In the genomic region with DNA sequence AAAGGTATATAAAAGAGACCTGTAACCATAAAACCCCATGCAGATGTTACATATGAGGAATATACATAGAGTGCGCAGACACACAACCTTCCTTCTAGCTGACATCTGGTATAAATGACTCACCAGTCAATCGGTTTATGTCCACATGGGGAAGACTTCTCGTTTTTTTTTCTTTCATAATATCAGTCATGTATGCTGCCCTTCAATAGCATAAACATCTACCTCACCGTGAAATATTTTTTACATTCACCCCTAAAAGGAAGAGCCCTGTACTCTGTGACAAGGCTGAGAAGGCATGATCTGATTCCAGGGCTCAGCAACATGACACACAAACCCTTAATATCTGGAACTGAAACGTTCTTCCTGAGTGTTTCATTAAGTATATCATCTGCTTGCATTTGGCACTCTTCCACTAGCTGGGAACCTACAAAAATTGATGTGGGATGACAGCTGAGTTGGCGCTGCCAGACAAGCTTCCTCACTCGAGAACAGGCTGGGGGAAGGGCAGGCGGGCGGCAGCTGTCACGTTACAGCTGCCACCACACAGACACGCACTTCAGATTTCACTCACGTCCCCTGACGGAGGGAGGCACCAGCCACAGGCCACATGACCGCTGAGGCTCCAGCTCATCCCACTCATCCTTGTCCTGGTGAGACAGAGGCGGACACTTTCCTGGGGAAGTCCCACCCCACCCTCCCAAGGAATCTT, we compare ENCODE assay signal across 9 cellular contexts.
DNase-seq lines count a peak whose midpoint lies in the region; ATAC-seq and TF ChIP-seq lines count a peak whose summit lies in the region.
"Had no signal": no experiment of that assay in that cellular context is flagged by ENCODE, and none has a peak within 500 bp of the region (broad histone marks: within the 10 kb centered on the region; RNA-seq: fewer than 3 reads in every experiment).

No MANE protein-coding gene starts in this region.

- peak overlapping the region; percentile 86 for H3K27ac Mint-ChIP-seq in dendritic cell treated with granulocyte-macrophage colony-stimulating factor and Interleukin-4, amounts not matched to agents 40 ng/mL and 50 ng/mL, for 4 days
- H3K27ac Mint-ChIP-seq: T-helper 1 cell treated with Interleukin-12 subunit alpha and Interleukin-12 subunit beta and Interleukin-4 antibody, amounts not matched to agents 30 μg/mL and 1 μg/mL, for 36 hours had no signal

- H3K4me1 ChIP-seq in DND-41 (ENCODE audit: insufficient read depth, low read length), result peaks cover 12% of the 10 kb centered on the region
- peaks cover 46% of the 10 kb centered on the region for H3K4me1 ChIP-seq in mesenchymal stem cell (ENCODE audit: control insufficient read depth, insufficient read depth, low read depth, low read length)
- peaks cover 17% of the 10 kb centered on the region for H3K4me1 ChIP-seq in thymus (ENCODE audit: control insufficient read depth, insufficient read depth, low read length)

- H3K9me3 Mint-ChIP-seq in dendritic cell treated with granulocyte-macrophage colony-stimulating factor and Interleukin-4, amounts not matched to agents 40 ng/mL and 50 ng/mL, for 4 days, result no peaks in the 10 kb centered on the region
- H3K9me3 Mint-ChIP-seq: T-helper 1 cell treated with Interleukin-12 subunit alpha and Interleukin-12 subunit beta and Interleukin-4 antibody, amounts not matched to agents 30 μg/mL and 1 μg/mL, for 36 hours had no signal

- WGBS in mesenchymal stem cell, result 34% methylated on average over 15 of the region's 15 CpGs
- 8% methylated on average over 15 of the region's 15 CpGs for WGBS in thymus

- no peak overlapping the region for H2BK15ac ChIP-seq in mesenchymal stem cell (ENCODE audit: low read depth, poor library complexity, severe bottlenecking)

- intact Hi-C loops in dendritic cell treated with granulocyte-macrophage colony-stimulating factor and Interleukin-4, amounts not matched to agents 40 ng/mL and 50 ng/mL, for 4 days (cut with micrococcal nuclease), result loop anchor here (1.0 to 5.0 kb wide), 3 partner anchors 14 to 67 kb away; no protein-coding TSS in a partner anchor

- H3K27ac ChIP-seq in DND-41 (ENCODE audit: low read length), result no peak overlapping the region
- H3K27ac ChIP-seq in mesenchymal stem cell (ENCODE audit: low read length, poor library complexity, severe bottlenecking), result peak overlapping the region; percentile 72
- peak overlapping the region; percentile 46 for H3K27ac ChIP-seq in thymus (ENCODE audit: low read depth)

- no peaks in the 10 kb centered on the region for H3K27me3 Mint-ChIP-seq in dendritic cell treated with granulocyte-macrophage colony-stimulating factor and Interleukin-4, amounts not matched to agents 40 ng/mL and 50 ng/mL, for 4 days

- no peak overlapping the region for H2AK5ac ChIP-seq in mesenchymal stem cell (ENCODE audit: low read length, severe bottlenecking)

- H3K4me2 ChIP-seq in DND-41 (ENCODE audit: insufficient read depth, low read length), result no peak overlapping the region
- no peak overlapping the region for H3K4me2 ChIP-seq in mesenchymal stem cell (ENCODE audit: low read length, poor library complexity, severe bottlenecking)

- peak overlapping the region; percentile 6 to 51 for H2BK12ac ChIP-seq in mesenchymal stem cell (ENCODE audit: low read length in 2 of 2)

- no peak overlapping the region for H3K23ac ChIP-seq in mesenchymal stem cell (ENCODE audit: low read length in 2 of 2)

- H4K91ac ChIP-seq in mesenchymal stem cell (ENCODE audit: low read length), result peak overlapping the region; percentile 5

- DNase-seq in DND-41, result peak; percentile 45
- peak; percentile 81 for DNase-seq in HK-2 (ENCODE audit: unreplicated experiment)
- peak; percentile 85 for DNase-seq in RPMI8226
- peak; percentile 89 for DNase-seq in mesenchymal stem cell
- DNase-seq in HuH-7 (ENCODE audit: low spot score), result no peak

- no peak overlapping the region for H4K8ac ChIP-seq in mesenchymal stem cell (ENCODE audit: low read length)

- peak overlapping the region; percentile 49 for H3K4me3 Mint-ChIP-seq in dendritic cell treated with granulocyte-macrophage colony-stimulating factor and Interleukin-4, amounts not matched to agents 40 ng/mL and 50 ng/mL, for 4 days
- H3K4me3 Mint-ChIP-seq: T-helper 1 cell treated with Interleukin-12 subunit alpha and Interleukin-12 subunit beta and Interleukin-4 antibody, amounts not matched to agents 30 μg/mL and 1 μg/mL, for 36 hours had no signal

- H3K27me3 ChIP-seq in DND-41 (ENCODE audit: insufficient read depth, low read length, poor library complexity) (no peaks in the 10 kb centered on the region), mesenchymal stem cell (ENCODE audit: control insufficient read depth in 1 of 2, insufficient read depth in 1 of 2, low read length in 2 of 2) (no peaks in the 10 kb centered on the region), thymus (ENCODE audit: control insufficient read depth, insufficient read depth) (no peaks in the 10 kb centered on the region)

- H3K4ac ChIP-seq in mesenchymal stem cell (ENCODE audit: low read depth in 1 of 2, low read length in 2 of 2), result peak overlapping the region in 1 of 2 experiments; percentile 6

- peaks cover 8% of the 10 kb centered on the region for H3K79me1 ChIP-seq in mesenchymal stem cell (replicated peaks; ENCODE audit: low read length, poor library complexity, severe bottlenecking)

- H3K36me3 ChIP-seq in DND-41 (ENCODE audit: insufficient read depth, low read length), result no peaks in the 10 kb centered on the region
- peaks cover 4 to 30% of the 10 kb centered on the region in 2 experiments for H3K36me3 ChIP-seq in mesenchymal stem cell (ENCODE audit: control insufficient read depth in 1 of 2, insufficient read depth in 2 of 2, low read depth in 1 of 2, low read length in 2 of 2)
- H3K36me3 ChIP-seq in thymus (ENCODE audit: control insufficient read depth, insufficient read depth), result no peaks in the 10 kb centered on the region

- no peak overlapping the region for H2BK120ac ChIP-seq in mesenchymal stem cell (ENCODE audit: low read depth, low read length)

- peaks cover 97% of the 10 kb centered on the region for H3K4me1 Mint-ChIP-seq in dendritic cell treated with granulocyte-macrophage colony-stimulating factor and Interleukin-4, amounts not matched to agents 40 ng/mL and 50 ng/mL, for 4 days (ENCODE audit: low read depth)

- H3K9me3 ChIP-seq in DND-41 (ENCODE audit: insufficient read depth, low read length, severe bottlenecking) (no peaks in the 10 kb centered on the region), mesenchymal stem cell (ENCODE audit: control insufficient read depth, low read length) (no peaks in the 10 kb centered on the region), thymus (ENCODE audit: control insufficient read depth) (no peaks in the 10 kb centered on the region)

- no peak for TF ChIP-seq CTCF in DND-41 (IDR thresholded peaks at IDR 0.05; ENCODE audit: borderline replicate concordance, extremely low read depth, low read length, poor library complexity, severe bottlenecking)

- H3K14ac ChIP-seq in mesenchymal stem cell (ENCODE audit: low read length in 2 of 2), result no peak overlapping the region

- H3K9ac ChIP-seq in DND-41 (ENCODE audit: low read depth, low read length), result no peak overlapping the region
- peak overlapping the region; percentile 78 for H3K9ac ChIP-seq in mesenchymal stem cell (ENCODE audit: low read length)

- no peaks in the 10 kb centered on the region for H3K79me2 ChIP-seq in DND-41 (ENCODE audit: insufficient read depth, low read length)

- H3K18ac ChIP-seq in mesenchymal stem cell (ENCODE audit: low read depth in 1 of 2, low read length in 2 of 2), result peak overlapping the region; percentile 61 to 79

- ATAC-seq in DND-41 (ENCODE audit: insufficient read depth, low read depth), result peak; percentile 72
- ATAC-seq in GM19468 (IDR thresholded peaks at IDR 0.05; ENCODE audit: extremely low read depth, unreplicated experiment), result peak; percentile 50

- H4K20me1 ChIP-seq in DND-41 (ENCODE audit: insufficient read depth, low read length), result no peaks in the 10 kb centered on the region

- no peak overlapping the region for H2AFZ ChIP-seq in DND-41 (ENCODE audit: low read depth, low read length)
- H2AFZ ChIP-seq in mesenchymal stem cell (ENCODE audit: low read depth, low read length), result no peak overlapping the region

- H3K4me3 ChIP-seq in DND-41 (ENCODE audit: low read depth in 1 of 2, low read length in 2 of 2), result no peak overlapping the region
- peak overlapping the region in 1 of 2 experiments; percentile 55 for H3K4me3 ChIP-seq in mesenchymal stem cell (ENCODE audit: insufficient read depth in 1 of 2, low read depth in 1 of 2, low read length in 2 of 2)
- no peak overlapping the region for H3K4me3 ChIP-seq in thymus (ENCODE audit: low read length)

- H3K36me3 Mint-ChIP-seq in dendritic cell treated with granulocyte-macrophage colony-stimulating factor and Interleukin-4, amounts not matched to agents 40 ng/mL and 50 ng/mL, for 4 days (ENCODE audit: low read depth), result peaks cover 2% of the 10 kb centered on the region

- H2BK5ac ChIP-seq in mesenchymal stem cell (ENCODE audit: low read depth, low read length, poor library complexity, severe bottlenecking), result no peak overlapping the region
